Comparison of ENCODE assay signal across 23 cellular contexts in the genomic region with DNA sequence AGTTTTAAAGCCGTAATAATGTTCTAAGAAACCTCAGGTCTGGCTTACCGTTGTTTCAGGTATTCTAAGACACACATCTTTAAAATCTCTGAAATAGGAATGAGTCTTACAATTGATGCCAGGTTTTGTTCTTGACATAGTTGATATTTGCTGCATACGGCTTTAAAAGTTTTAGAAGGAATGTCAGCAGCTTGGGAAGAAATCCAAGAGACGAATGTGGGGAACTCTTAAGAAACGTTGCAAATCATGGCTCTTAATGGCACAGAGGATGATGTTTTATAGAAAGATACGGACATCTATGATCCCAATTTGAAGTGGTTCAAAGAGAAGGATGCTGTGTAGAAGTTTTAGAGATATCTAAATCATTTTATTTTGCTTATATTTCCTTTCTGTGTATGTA.
"Had no signal": no experiment of that assay in that cellular context is flagged by ENCODE, and none has a peak within 500 bp of the region (broad histone marks: within the 10 kb centered on the region; RNA-seq: fewer than 3 reads in every experiment).

No MANE protein-coding gene starts in this region.

- ATAC-seq: activated CD8-positive, alpha-beta T cell treated with anti-CD3 and anti-CD28 coated beads, Interleukin-2, amount 10 ng/mL, durations not matched to agents 7 days and 5 days; body of pancreas; T-helper 17 cell; WTC11 had no signal

- H3K36me3 ChIP-seq: MG63, Peyer's patch had no signal

- H3K27ac ChIP-seq: body of pancreas, Peyer's patch had no signal

- DNase-seq: activated CD4-positive, alpha-beta T cell treated with anti-CD3 and anti-CD28 coated beads for 48 hours; activated CD4-positive, alpha-beta T cell treated with anti-CD3 and anti-CD28 coated beads, Interleukin-2, amount 50 U/mL, for 4 hours; activated CD4-positive, CD25-positive, alpha-beta regulatory T cell treated with anti-CD3 and anti-CD28 coated beads, Interleukin-2, amount 50 U/mL, for 72 hours; activated CD8-positive, alpha-beta memory T cell treated with anti-CD3 and anti-CD28 coated beads, Interleukin-2, amount 50 U/mL, for 48 hours; activated CD8-positive, alpha-beta T cell treated with anti-CD3 and anti-CD28 coated beads, Interleukin-2, amount 10 ng/mL, durations not matched to agents 7 days and 5 days; activated naive CD4-positive, alpha-beta T cell treated with anti-CD3 and anti-CD28 coated beads, Interleukin-2, amount 50 U/mL, for 16 hours; activated naive CD8-positive, alpha-beta T cell treated with anti-CD3 and anti-CD28 coated beads, Interleukin-2, amount 10 ng/mL, durations not matched to agents 7 days and 5 days; activated T-cell treated with anti-CD3 and anti-CD28 coated beads, Interleukin-2, amount 50 U/mL, for 1 hour; aorta; body of pancreas; central memory CD4-positive, alpha-beta T cell; MG63; NCI-H1105; NCI-H1436; NCI-H1694 treated with DMSO at 0.1 percent for 48 hours; NCI-H2029 treated with DMSO at 0.1 percent for 48 hours; NCI-H510A treated with DMSO at 0.1 percent for 48 hours; NCI-H69; Peyer's patch; SHP77; T-helper 17 cell; T-helper 9 cell had no signal

- H3K27me3 ChIP-seq: body of pancreas, MG63, Peyer's patch had no signal

- H3K4me3 ChIP-seq: body of pancreas, MG63, Peyer's patch had no signal

- H3K9me3 ChIP-seq: body of pancreas, MG63, Peyer's patch had no signal

- H3K4me1 ChIP-seq: body of pancreas had no signal
